22 cellular contexts compared by ENCODE assay signal in genomic region chr3:150826466-150827282, GRCh38.
"Had no signal": no experiment of that assay in that cellular context is flagged by ENCODE, and none has a peak within 500 bp of the region (broad histone marks: within the 10 kb centered on the region; RNA-seq: fewer than 3 reads in every experiment).

No MANE protein-coding gene starts in this region.

- H3K9me3 Mint-ChIP-seq: stimulated activated naive B cell treated with anti-CD40 and anti-IgM and Interleukin-4, amounts not matched to agents 10 μg/mL and 1 μg/mL and 100 μg/mL, for 72 hours; stimulated activated naive CD8-positive, alpha-beta T cell treated with anti-CD3 and anti-CD28 coated beads, Interleukin-15, Interleukin-2, amounts not matched to agents 100 ng/mL and 50 ng/mL, for 24 hours had no signal

- H2AFZ ChIP-seq: neural progenitor cell, parathyroid adenoma had no signal

- H3K4me2 ChIP-seq: neural progenitor cell had no signal

- DNase-seq: cerebellar nuclear complex; cortex of kidney; foreskin fibroblast; gastrocnemius medialis; head of caudate nucleus; mesendoderm; midbrain; sigmoid colon; spleen; stimulated activated CD4-positive, alpha-beta T cell treated with anti-CD3 and anti-CD28 coated beads, Interleukin-4, amount 100 ng/mL, for 4 hours; stimulated activated naive B cell treated with anti-CD40 and anti-IgM and Interleukin-4, amounts not matched to agents 10 μg/mL and 1 μg/mL and 100 μg/mL, for 72 hours had no signal

- H3K27ac Mint-ChIP-seq: nephron; neural progenitor cell; progenitor cell of endocrine pancreas; stimulated activated naive B cell treated with anti-CD40 and anti-IgM and Interleukin-4, amounts not matched to agents 10 μg/mL and 1 μg/mL and 100 μg/mL, for 72 hours; stimulated activated naive CD8-positive, alpha-beta T cell treated with anti-CD3 and anti-CD28 coated beads, Interleukin-15, Interleukin-2, amounts not matched to agents 100 ng/mL and 50 ng/mL, for 24 hours had no signal

- H3K9me3 ChIP-seq: gastrocnemius medialis, right atrium auricular region, sigmoid colon, spleen, thoracic aorta, tibial nerve, vagina had no signal

- H3K4me3 Mint-ChIP-seq: nephron; neural progenitor cell; stimulated activated naive B cell treated with anti-CD40 and anti-IgM and Interleukin-4, amounts not matched to agents 10 μg/mL and 1 μg/mL and 100 μg/mL, for 72 hours; stimulated activated naive CD8-positive, alpha-beta T cell treated with anti-CD3 and anti-CD28 coated beads, Interleukin-15, Interleukin-2, amounts not matched to agents 100 ng/mL and 50 ng/mL, for 24 hours had no signal

- H3K27ac ChIP-seq: gastrocnemius medialis, neural progenitor cell, parathyroid adenoma, right atrium auricular region, sigmoid colon, skin epidermis, spleen, thoracic aorta, tibial nerve, vagina had no signal

- H3K79me2 ChIP-seq: parathyroid adenoma had no signal

- H3K27me3 ChIP-seq: neural progenitor cell, right atrium auricular region, sigmoid colon, tibial nerve, vagina had no signal

- H3K36me3 ChIP-seq: gastrocnemius medialis, neural progenitor cell, right atrium auricular region, sigmoid colon, spleen, thoracic aorta, tibial nerve, vagina had no signal

- H3K36me3 Mint-ChIP-seq: neural progenitor cell; stimulated activated naive B cell treated with anti-CD40 and anti-IgM and Interleukin-4, amounts not matched to agents 10 μg/mL and 1 μg/mL and 100 μg/mL, for 72 hours had no signal

- H3K4me1 ChIP-seq: gastrocnemius medialis, neural progenitor cell, parathyroid adenoma, sigmoid colon, spleen, tibial nerve, vagina had no signal

- H3K4me3 ChIP-seq: gastrocnemius medialis, neural progenitor cell, right atrium auricular region, sigmoid colon, skin epidermis, spleen, thoracic aorta, tibial nerve, vagina had no signal

- H3K9ac ChIP-seq: neural progenitor cell, parathyroid adenoma had no signal

- ATAC-seq: gastrocnemius medialis; left lobe of liver; stimulated activated naive B cell treated with anti-CD40 and anti-IgM and Interleukin-4, amounts not matched to agents 10 μg/mL and 1 μg/mL and 100 μg/mL, for 72 hours had no signal
